8 cellular contexts compared by ENCODE assay signal in the genomic region with DNA sequence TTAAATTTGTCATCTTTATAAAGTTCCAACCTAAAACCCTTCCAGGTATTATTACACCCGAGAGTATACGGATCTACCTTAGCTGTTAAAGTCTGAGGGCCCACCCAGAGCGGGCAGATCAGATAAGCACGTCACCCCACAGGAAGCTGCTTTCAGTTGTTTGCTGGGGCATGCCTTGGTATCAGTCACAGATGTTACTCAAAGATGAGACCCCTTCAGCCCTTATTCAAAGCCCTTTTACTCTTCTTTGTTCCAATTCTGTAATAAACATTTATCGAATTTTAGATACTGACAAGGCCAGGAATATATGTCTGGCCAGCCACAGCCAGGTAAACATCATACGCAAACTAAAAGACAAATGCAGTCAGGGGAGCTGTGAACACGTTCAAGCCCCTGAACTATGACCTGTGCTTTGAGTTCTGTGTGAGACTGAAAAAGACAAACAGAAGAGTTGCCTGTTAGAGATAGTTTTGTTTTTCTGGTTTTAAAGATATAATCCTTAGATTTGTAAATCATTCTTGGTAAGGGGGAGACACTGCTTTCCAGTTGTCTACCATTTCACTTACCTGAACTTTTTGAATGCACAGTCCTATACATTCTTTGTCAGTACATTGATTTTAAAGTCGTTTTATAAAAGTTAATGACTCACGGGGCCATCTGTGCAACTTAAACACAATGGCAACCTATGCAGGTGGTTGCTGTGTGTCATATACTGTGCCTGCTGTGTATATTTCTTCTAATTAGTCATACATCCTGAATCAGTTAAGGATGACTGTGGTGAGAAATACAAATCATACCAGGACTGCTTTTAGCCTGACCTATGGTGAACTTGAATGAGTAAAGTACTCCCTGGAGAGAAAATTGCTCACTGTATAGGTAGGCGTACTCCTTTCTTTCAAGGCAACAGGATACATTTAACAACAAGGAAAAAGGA.
A peak's percentile ranks its signal among the peaks of the same experiment; 100 is the strongest.
DNase-seq lines count a peak whose midpoint lies in the region; ATAC-seq and TF ChIP-seq lines count a peak whose summit lies in the region.

No MANE protein-coding gene starts in this region.

- no peak for TF ChIP-seq CTCF in left lung (IDR thresholded peaks at IDR 0.05)

- H3K4me1 Mint-ChIP-seq in activated CD8-positive, alpha-beta T cell treated with anti-CD3 and anti-CD28 coated beads, Interleukin-2, amount 10 ng/mL, durations not matched to agents 7 days and 5 days (ENCODE audit: low read depth): peaks cover 23% of the 10 kb centered on the region
- no peaks in the 10 kb centered on the region for H3K4me1 Mint-ChIP-seq in immature natural killer cell

- peak overlapping the region; percentile 69 for H3K27ac Mint-ChIP-seq in activated CD8-positive, alpha-beta T cell treated with anti-CD3 and anti-CD28 coated beads, Interleukin-2, amount 10 ng/mL, durations not matched to agents 7 days and 5 days
- no peak overlapping the region for H3K27ac Mint-ChIP-seq in immature natural killer cell

- ATAC-seq in GM21381 (IDR thresholded peaks at IDR 0.05; ENCODE audit: unreplicated experiment) (peak; percentile 98), HG03558 (IDR thresholded peaks at IDR 0.05; ENCODE audit: extremely low read depth, unreplicated experiment) (peak; percentile 98), left lung (peak; percentile 55)
- ATAC-seq in activated CD8-positive, alpha-beta T cell treated with anti-CD3 and anti-CD28 coated beads, Interleukin-2, amount 10 ng/mL, durations not matched to agents 7 days and 5 days: peak; percentile 76

- H3K27me3 ChIP-seq in left lung: no peaks in the 10 kb centered on the region

- no peaks in the 10 kb centered on the region for H3K36me3 Mint-ChIP-seq in activated CD8-positive, alpha-beta T cell treated with anti-CD3 and anti-CD28 coated beads, Interleukin-2, amount 10 ng/mL, durations not matched to agents 7 days and 5 days (ENCODE audit: low read depth)
- no peaks in the 10 kb centered on the region for H3K36me3 Mint-ChIP-seq in immature natural killer cell

- POLR2A ChIA-PET in activated CD8-positive, alpha-beta T cell treated with anti-CD3 and anti-CD28 coated beads, Interleukin-2, amount 10 ng/mL, durations not matched to agents 7 days and 5 days (lab: Charles Lee): interaction anchor here (0.7 kb wide), 1 partner anchor 228 kb away, joined by 3 read pairs; no protein-coding TSS in a partner anchor

- no peak overlapping the region for H3K27ac ChIP-seq in left lung

- H3K27me3 Mint-ChIP-seq in activated CD8-positive, alpha-beta T cell treated with anti-CD3 and anti-CD28 coated beads, Interleukin-2, amount 10 ng/mL, durations not matched to agents 7 days and 5 days (ENCODE audit: low read depth): no peaks in the 10 kb centered on the region
- peaks cover 0 to 7% (median 3%) of the 10 kb centered on the region in 3 donors for H3K27me3 Mint-ChIP-seq in immature natural killer cell (ENCODE audit: low read depth in 3 of 3)

- intact Hi-C loops in left lung (cut with DNase I): no loop called here

- H3K9me3 ChIP-seq in left lung: peaks cover 0 to 4% of the 10 kb centered on the region in 2 donors

- no peak overlapping the region for H3K4me3 ChIP-seq in left lung

- no peaks in the 10 kb centered on the region for H3K9me3 Mint-ChIP-seq in activated CD8-positive, alpha-beta T cell treated with anti-CD3 and anti-CD28 coated beads, Interleukin-2, amount 10 ng/mL, durations not matched to agents 7 days and 5 days (ENCODE audit: insufficient read depth)
- peaks cover 0 to 6% (median 0%) of the 10 kb centered on the region in 6 donors for H3K9me3 Mint-ChIP-seq in immature natural killer cell

- peak; percentile 99 for DNase-seq in ELR (ENCODE audit: low read depth)
- peak; percentile 55 for DNase-seq in activated CD8-positive, alpha-beta T cell treated with anti-CD3 and anti-CD28 coated beads, Interleukin-2, amount 10 ng/mL, durations not matched to agents 7 days and 5 days
- DNase-seq in left lung: no peak
- no peak for DNase-seq in immature natural killer cell
- no peak for DNase-seq in mucosa of gallbladder (ENCODE audit: low spot score)
- DNase-seq in ureter (ENCODE audit: low spot score): no peak

- CTCF ChIA-PET in activated CD8-positive, alpha-beta T cell treated with anti-CD3 and anti-CD28 coated beads, Interleukin-2, amount 10 ng/mL, durations not matched to agents 7 days and 5 days (lab: Charles Lee): interaction anchor here (0.7 to 1.8 kb wide), 2 partner anchors 49 to 75 kb away, joined by 3 to 8 read pairs; no protein-coding TSS in a partner anchor

- H3K4me3 Mint-ChIP-seq in activated CD8-positive, alpha-beta T cell treated with anti-CD3 and anti-CD28 coated beads, Interleukin-2, amount 10 ng/mL, durations not matched to agents 7 days and 5 days: no peak overlapping the region
- H3K4me3 Mint-ChIP-seq in immature natural killer cell: no peak overlapping the region

- H3K36me3 ChIP-seq in left lung: no peaks in the 10 kb centered on the region

- H3K4me1 ChIP-seq in left lung: no peaks in the 10 kb centered on the region

Comparison
In these comparisons a context has a peak if more than half of its experiments do, and no peak if none do; other contexts are left out.
1. DNase-seq: peak in ELR (single experiment) and activated CD8-positive, alpha-beta T cell treated with anti-CD3 and anti-CD28 coated beads, Interleukin-2, amount 10 ng/mL, durations not matched to agents 7 days and 5 days (single experiment); none in left lung (0 of 2), immature natural killer cell (0 of 3), mucosa of gallbladder (single experiment) and ureter (single experiment).
2. Peak in every context shown above with its lines, with median percentiles within 50 percentile points of each other: ATAC-seq.